In genomic region chr4:185028625-185029024, GRCh38 we compare ENCODE assay signal across 31 cellular contexts. TPM values are rescaled to one million over a fixed set of nuclear protein-coding genes. Genes with fewer than 3 reads are reported as not detected.
"Had no signal": no experiment of that assay in that cellular context is flagged by ENCODE, and none has a peak within 500 bp of the region (broad histone marks: within the 10 kb centered on the region; RNA-seq: fewer than 3 reads in every experiment).

No MANE protein-coding gene starts in this region.

- H3K4me1 Mint-ChIP-seq: stimulated activated effector memory CD8-positive, alpha-beta T cell treated with anti-CD3 and anti-CD28 coated beads, Interleukin-12 subunit alpha, Interleukin-12 subunit beta, amount 100 ng/mL, for 72 hours; stimulated activated memory B cell treated with anti-CD40 and anti-IgM and Interleukin-4, amounts not matched to agents 10 μg/mL and 1 μg/mL and 100 μg/mL, for 72 hours; stimulated activated naive B cell treated with anti-CD40 and anti-IgM and Interleukin-4, amounts not matched to agents 10 μg/mL and 1 μg/mL and 100 μg/mL, for 72 hours; stimulated activated naive CD8-positive, alpha-beta T cell treated with anti-CD3 and anti-CD28 coated beads, Interleukin-15, amount 100 ng/mL, for 72 hours had no signal

- H3K4me1 ChIP-seq: stomach, suprapubic skin, testis, thyroid gland, tibial artery, tibial nerve, transverse colon, upper lobe of left lung, upper lobe of right lung, uterus, vagina had no signal

- H3K4me3 Mint-ChIP-seq: stimulated activated effector memory CD8-positive, alpha-beta T cell treated with anti-CD3 and anti-CD28 coated beads, Interleukin-12 subunit alpha, Interleukin-12 subunit beta, amount 100 ng/mL, for 72 hours; stimulated activated memory B cell treated with anti-CD40 and anti-IgM and Interleukin-4, amounts not matched to agents 10 μg/mL and 1 μg/mL and 100 μg/mL, for 72 hours; stimulated activated naive B cell treated with anti-CD40 and anti-IgM and Interleukin-4, amounts not matched to agents 10 μg/mL and 1 μg/mL and 100 μg/mL, for 72 hours; stimulated activated naive CD8-positive, alpha-beta T cell treated with anti-CD3 and anti-CD28 coated beads, Interleukin-15, amount 100 ng/mL, for 72 hours; stimulated activated naive CD8-positive, alpha-beta T cell treated with anti-CD3 and anti-CD28 coated beads, Interleukin-15, Interleukin-2, amounts not matched to agents 100 ng/mL and 50 ng/mL, for 24 hours had no signal

- H3K9me3 ChIP-seq: stomach, suprapubic skin, testis, thoracic aorta, thyroid gland, tibial artery, tibial nerve, transverse colon, upper lobe of left lung, upper lobe of right lung, uterus, vagina had no signal

- H3K27ac Mint-ChIP-seq: stimulated activated effector memory CD8-positive, alpha-beta T cell treated with anti-CD3 and anti-CD28 coated beads, Interleukin-12 subunit alpha, Interleukin-12 subunit beta, amount 100 ng/mL, for 72 hours; stimulated activated memory B cell treated with anti-CD40 and anti-IgM and Interleukin-4, amounts not matched to agents 10 μg/mL and 1 μg/mL and 100 μg/mL, for 72 hours; stimulated activated naive B cell treated with anti-CD40 and anti-IgM and Interleukin-4, amounts not matched to agents 10 μg/mL and 1 μg/mL and 100 μg/mL, for 72 hours; stimulated activated naive CD8-positive, alpha-beta T cell treated with anti-CD3 and anti-CD28 coated beads, Interleukin-15, amount 100 ng/mL, for 72 hours; stimulated activated naive CD8-positive, alpha-beta T cell treated with anti-CD3 and anti-CD28 coated beads, Interleukin-15, Interleukin-2, amounts not matched to agents 100 ng/mL and 50 ng/mL, for 24 hours had no signal

- H3K36me3 ChIP-seq: stomach, suprapubic skin, thoracic aorta, thyroid gland, tibial artery, tibial nerve, transverse colon, upper lobe of left lung, upper lobe of right lung, uterus, vagina had no signal

- H3K4me3 ChIP-seq: stomach, suprapubic skin, testis, thoracic aorta, thyroid gland, tibial artery, tibial nerve, transverse colon, upper lobe of left lung, upper lobe of right lung, uterus, vagina had no signal

- H3K36me3 Mint-ChIP-seq: stimulated activated effector memory CD8-positive, alpha-beta T cell treated with anti-CD3 and anti-CD28 coated beads, Interleukin-12 subunit alpha, Interleukin-12 subunit beta, amount 100 ng/mL, for 72 hours; stimulated activated memory B cell treated with anti-CD40 and anti-IgM and Interleukin-4, amounts not matched to agents 10 μg/mL and 1 μg/mL and 100 μg/mL, for 72 hours; stimulated activated naive B cell treated with anti-CD40 and anti-IgM and Interleukin-4, amounts not matched to agents 10 μg/mL and 1 μg/mL and 100 μg/mL, for 72 hours had no signal

- DNase-seq: stimulated activated CD4-positive, alpha-beta T cell treated with anti-CD3 and anti-CD28 coated beads, Interleukin-2, amount 100 ng/mL, for 48 hours; stimulated activated CD4-positive, alpha-beta T cell treated with anti-CD3 and anti-CD28 coated beads, Interleukin-4, amount 100 ng/mL, for 1 hour; stimulated activated CD4-positive, alpha-beta T cell treated with anti-CD3 and anti-CD28 coated beads, Interleukin-4, amount 100 ng/mL, for 24 hours; stimulated activated CD4-positive, alpha-beta T cell treated with anti-CD3 and anti-CD28 coated beads, Interleukin-4, amount 100 ng/mL, for 4 hours; stimulated activated CD8-positive, alpha-beta memory T cell treated with anti-CD3 and anti-CD28 coated beads, Interleukin-4, amount 100 ng/mL, for 48 hours; stimulated activated naive B cell treated with anti-CD40 and anti-IgM and Interleukin-4, amounts not matched to agents 10 μg/mL and 1 μg/mL and 100 μg/mL, for 72 hours; stimulated activated naive CD4-positive, alpha-beta T cell; stimulated activated naive CD4-positive, alpha-beta T cell treated with Interleukin-2 at 50 U/mL for 16 hours; stimulated activated naive CD8-positive, alpha-beta T cell treated with anti-CD3 and anti-CD28 coated beads, Interleukin-15, amount 100 ng/mL, for 72 hours; stimulated activated naive CD8-positive, alpha-beta T cell treated with anti-CD3 and anti-CD28 coated beads, Interleukin-15, Interleukin-2, amounts not matched to agents 100 U/mL and 50 U/mL, for 24 hours; stomach; substantia nigra; testis; thyroid gland; tibial artery; transverse colon; trophoblast cell; upper lobe of left lung; upper lobe of right lung; uterus had no signal

- H3K27ac ChIP-seq: stomach, suprapubic skin, testis, thoracic aorta, thyroid gland, tibial artery, tibial nerve, transverse colon, upper lobe of left lung, upper lobe of right lung, uterus, vagina had no signal

- H3K9me3 Mint-ChIP-seq: stimulated activated effector memory CD8-positive, alpha-beta T cell treated with anti-CD3 and anti-CD28 coated beads, Interleukin-12 subunit alpha, Interleukin-12 subunit beta, amount 100 ng/mL, for 72 hours; stimulated activated memory B cell treated with anti-CD40 and anti-IgM and Interleukin-4, amounts not matched to agents 10 μg/mL and 1 μg/mL and 100 μg/mL, for 72 hours; stimulated activated naive B cell treated with anti-CD40 and anti-IgM and Interleukin-4, amounts not matched to agents 10 μg/mL and 1 μg/mL and 100 μg/mL, for 72 hours; stimulated activated naive CD8-positive, alpha-beta T cell treated with anti-CD3 and anti-CD28 coated beads, Interleukin-15, amount 100 ng/mL, for 72 hours; stimulated activated naive CD8-positive, alpha-beta T cell treated with anti-CD3 and anti-CD28 coated beads, Interleukin-15, Interleukin-2, amounts not matched to agents 100 ng/mL and 50 ng/mL, for 24 hours had no signal

- H3K27me3 ChIP-seq: testis, thyroid gland, upper lobe of left lung, vagina had no signal

RNA-seq across cellular contexts. Expression of gene HELT, which starts 10.3 kb away (rescaled TPM):
- total RNA-seq: stomach, subcutaneous adipose tissue, temporal lobe, testis, thoracic aorta, thyroid gland, tibial nerve, transverse colon, ureter, urinary bladder, uterus, vagina had no signal
